11 cellular contexts compared by ENCODE assay signal in the genomic region with DNA sequence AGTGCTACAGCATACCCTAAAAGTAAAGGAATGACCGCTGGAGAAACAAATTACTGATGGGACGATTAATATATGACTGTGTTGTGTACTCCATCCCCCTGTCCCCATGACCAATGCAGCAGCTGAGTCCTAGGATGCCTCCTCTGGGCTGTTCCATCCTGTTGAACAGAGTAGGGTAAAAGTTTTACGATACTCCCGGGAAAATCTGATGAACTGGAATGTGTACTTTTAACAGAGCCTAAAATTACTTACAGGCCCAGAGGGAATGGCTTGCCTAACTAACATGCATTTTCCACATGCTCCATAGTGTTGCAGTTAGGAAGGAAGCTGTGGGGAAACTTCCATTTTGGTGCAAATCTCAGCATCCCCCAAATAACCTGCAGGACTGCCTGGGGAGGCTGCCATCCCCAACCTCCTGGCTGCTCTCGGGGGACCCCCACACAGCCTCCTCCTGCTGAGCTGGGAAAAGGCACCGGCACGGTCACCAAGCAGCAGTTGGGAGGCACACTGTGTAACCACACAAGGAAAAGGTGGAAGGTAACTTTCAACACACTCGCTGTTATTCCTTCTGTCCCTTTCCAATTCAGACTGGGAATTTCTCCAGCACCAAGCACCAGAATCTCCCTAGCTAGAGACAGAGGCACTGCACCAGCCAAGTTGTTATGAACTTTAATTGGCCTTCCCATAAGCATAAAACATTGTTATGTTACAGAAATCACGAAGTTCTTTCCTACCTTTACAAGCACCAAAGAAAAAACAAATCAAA.
DNase-seq lines count a peak whose midpoint lies in the region; ATAC-seq, FAIRE-seq and TF ChIP-seq lines count a peak whose summit lies in the region.
"Had no signal": no experiment of that assay in that cellular context is flagged by ENCODE, and none has a peak within 500 bp of the region (broad histone marks: within the 10 kb centered on the region; RNA-seq: fewer than 3 reads in every experiment).

No MANE protein-coding gene starts in this region.

- H3K27ac ChIP-seq in GM23338 (ENCODE audit: low read depth) (0 out of 2 replicates have a peak overlapping the region, but pooled peaks have one; percentile 8), colonic mucosa (peak overlapping the region; percentile 95), liver (ENCODE audit: low read depth in 1 of 2, low read length in 2 of 2) (peak overlapping the region; percentile 83 to 86), small intestine (ENCODE audit: low read depth in 1 of 2, low read length in 1 of 2) (peak overlapping the region; percentile 85 to 97)
- no peak overlapping the region for H3K27ac ChIP-seq in CD8-positive, alpha-beta T cell (ENCODE audit: low read depth, low read length)
- H3K27ac ChIP-seq: neural progenitor cell had no signal

- H3K36me3 ChIP-seq in GM23338 (ENCODE audit: insufficient read depth) (peaks cover 7% of the 10 kb centered on the region; the same call in 1 of the 2 replicates), colonic mucosa (no peaks in the 10 kb centered on the region), liver (ENCODE audit: control insufficient read depth in 4 of 4, insufficient read depth in 3 of 4, low read depth in 1 of 4, low read length in 3 of 4) (peaks cover 2 to 19% (median 13%) of the 10 kb centered on the region in 4 donors), small intestine (ENCODE audit: control insufficient read depth in 2 of 2, insufficient read depth in 2 of 2, low read length in 2 of 2) (no peaks in the 10 kb centered on the region)
- no peaks in the 10 kb centered on the region for H3K36me3 ChIP-seq in CD8-positive, alpha-beta T cell (ENCODE audit: insufficient read depth, low read length)
- H3K36me3 ChIP-seq: neural progenitor cell had no signal

- H3K27me3 ChIP-seq in GM23338 (ENCODE audit: insufficient read depth): no peaks in the 10 kb centered on the region
- no peaks in the 10 kb centered on the region for H3K27me3 ChIP-seq in colonic mucosa
- no peaks in the 10 kb centered on the region for H3K27me3 ChIP-seq in liver (ENCODE audit: control insufficient read depth in 4 of 4, insufficient read depth in 4 of 4, low read length in 3 of 4)
- no peaks in the 10 kb centered on the region for H3K27me3 ChIP-seq in small intestine (ENCODE audit: control insufficient read depth in 2 of 2, insufficient read depth in 2 of 2, low read length in 2 of 2)
- H3K27me3 ChIP-seq in CD8-positive, alpha-beta T cell (ENCODE audit: insufficient read depth, low read length): no peaks in the 10 kb centered on the region
- H3K27me3 ChIP-seq: neural progenitor cell had no signal

- WGBS in liver: 28% methylated on average over 9 of the region's 9 CpGs
- 20 to 56% (median 32%) methylated on average over 9 of the region's 9 CpGs for WGBS in small intestine, 3 donors
- 41 to 49% methylated on average over 8 to 9 of the region's 9 CpGs for WGBS in lower leg skin, 2 donors

- no peaks in the 10 kb centered on the region for H3F3A ChIP-seq in GM23338 (replicated peaks; ENCODE audit: low read depth)

- no peaks in the 10 kb centered on the region for H3K9me3 Mint-ChIP-seq in GM23338
- H3K9me3 Mint-ChIP-seq in CD8-positive, alpha-beta T cell: no peaks in the 10 kb centered on the region
- H3K9me3 Mint-ChIP-seq: neural progenitor cell had no signal

- H3K4me1 ChIP-seq in GM23338 (ENCODE audit: insufficient read depth): peaks cover 11% of the 10 kb centered on the region; the same call in 1 of the 2 replicates
- H3K4me1 ChIP-seq in colonic mucosa: peaks cover 8% of the 10 kb centered on the region
- peaks cover 6 to 37% (median 21%) of the 10 kb centered on the region in 4 donors for H3K4me1 ChIP-seq in liver (ENCODE audit: control insufficient read depth in 4 of 4, insufficient read depth in 4 of 4, low read length in 3 of 4)
- H3K4me1 ChIP-seq in small intestine (ENCODE audit: control insufficient read depth in 2 of 2, insufficient read depth in 1 of 2, low read depth in 1 of 2, low read length in 1 of 2): peaks cover under 1 to 6% of the 10 kb centered on the region in 2 donors
- H3K4me1 ChIP-seq in CD8-positive, alpha-beta T cell (ENCODE audit: insufficient read depth, low read length): no peaks in the 10 kb centered on the region
- H3K4me1 ChIP-seq: neural progenitor cell had no signal

- peaks cover 17% of the 10 kb centered on the region for H3K4me1 Mint-ChIP-seq in GM23338
- peaks cover 3% of the 10 kb centered on the region for H3K4me1 Mint-ChIP-seq in CD8-positive, alpha-beta T cell (ENCODE audit: low read depth)
- H3K4me1 Mint-ChIP-seq: neural progenitor cell had no signal

- H3K9me3 ChIP-seq in colonic mucosa (no peaks in the 10 kb centered on the region), liver (ENCODE audit: control insufficient read depth in 4 of 4, low read length in 3 of 4) (no peaks in the 10 kb centered on the region), small intestine (ENCODE audit: control insufficient read depth, low read depth) (no peaks in the 10 kb centered on the region)
- H3K9me3 ChIP-seq in CD8-positive, alpha-beta T cell (ENCODE audit: low read length): no peaks in the 10 kb centered on the region

- no peaks in the 10 kb centered on the region; the same call in 1 of the 2 replicates for H4K20me1 ChIP-seq in GM23338 (replicated peaks; ENCODE audit: insufficient read depth)

- H3K4me3 ChIP-seq in GM23338: no peak overlapping the region
- peak overlapping the region; percentile 34 for H3K4me3 ChIP-seq in colonic mucosa
- H3K4me3 ChIP-seq in liver (ENCODE audit: low read depth in 1 of 3, low read length in 3 of 3): peak overlapping the region; percentile 13 to 42 (median 33)
- peak overlapping the region; percentile 33 to 63 for H3K4me3 ChIP-seq in small intestine (ENCODE audit: low read depth in 1 of 2, low read length in 2 of 2)
- no peak overlapping the region for H3K4me3 ChIP-seq in CD8-positive, alpha-beta T cell (ENCODE audit: low read depth, low read length)
- H3K4me3 ChIP-seq in lower leg skin (ENCODE audit: low read depth, poor library complexity, severe bottlenecking): no peak overlapping the region
- H3K4me3 ChIP-seq: neural progenitor cell had no signal

- POLR2A ChIA-PET in CD8-positive, alpha-beta T cell (lab: Charles Lee): no interaction called here

- H2AFZ ChIP-seq in GM23338: no peak overlapping the region
- H2AFZ ChIP-seq: neural progenitor cell had no signal

- intact Hi-C loops in colonic mucosa (cut with DNase I): no loop called here
- intact Hi-C loops in CD8-positive, alpha-beta T cell (cut with DNase I, micrococcal nuclease): no loop called here
- intact Hi-C loops in lower leg skin (cut with DNase I; ENCODE audit: low total_unique reads): no loop called here

- DNase-seq in GM23338 (ENCODE audit: low spot score) (no peak), colonic mucosa (no peak), small intestine (peak; percentile 44), NCI-H1436 treated with DMSO at 0.1 percent for 48 hours (lab: John Stamatoyannopoulos, UW) (no peak), KBM-7 (no peak), lower leg skin (ENCODE audit: low spot score in 2 of 2) (no peak)
- DNase-seq in CD8-positive, alpha-beta T cell: no peak
- DNase-seq: NCI-H526 had no signal

- CTCF ChIA-PET in CD8-positive, alpha-beta T cell (lab: Charles Lee): no interaction called here

- no peak overlapping the region for H3K4me3 Mint-ChIP-seq in GM23338
- no peak overlapping the region for H3K4me3 Mint-ChIP-seq in CD8-positive, alpha-beta T cell
- H3K4me3 Mint-ChIP-seq: CD14-positive monocyte, neural progenitor cell had no signal

- H3K9ac ChIP-seq in colonic mucosa (ENCODE audit: low read depth in 2 of 2, low read length in 2 of 2) (peak overlapping the region; percentile 61 to 85), liver (ENCODE audit: low read depth in 1 of 2, low read length in 2 of 2) (peak overlapping the region; percentile 52 to 64)
- H3K9ac ChIP-seq: neural progenitor cell had no signal

- TF ChIP-seq RAD21 in liver (IDR thresholded peaks at IDR 0.05): no peak

- H3K36me3 Mint-ChIP-seq in GM23338 (ENCODE audit: low read depth): peaks cover 21% of the 10 kb centered on the region
- H3K36me3 Mint-ChIP-seq in CD8-positive, alpha-beta T cell: no peaks in the 10 kb centered on the region

- TF ChIP-seq CTCF in GM23338 (conservative IDR thresholded peaks at IDR 0.05; ENCODE audit: low read depth in 2 of 2) (no peak), colonic mucosa (IDR thresholded peaks at IDR 0.05) (no peak), liver (IDR thresholded peaks at IDR 0.05; ENCODE audit: low read depth, low read length, missing input control) (no peak), lower leg skin (IDR thresholded peaks at IDR 0.05) (no peak)
- no peak for TF ChIP-seq CTCF in CD8-positive, alpha-beta T cell (IDR thresholded peaks at IDR 0.05)

- ATAC-seq in GM23338: peak; percentile 24; the same call in 1 of the 3 replicates
- no peak for ATAC-seq in CD8-positive, alpha-beta T cell

- H3K27ac Mint-ChIP-seq in GM23338: 0 out of 2 replicates have a peak overlapping the region, but pooled peaks have one; percentile 29
- H3K27ac Mint-ChIP-seq in CD8-positive, alpha-beta T cell: no peak overlapping the region
- H3K27ac Mint-ChIP-seq: neural progenitor cell had no signal

- no peak overlapping the region for H3K4me2 ChIP-seq in GM23338
- H3K4me2 ChIP-seq: neural progenitor cell had no signal

- in situ Hi-C loops in KBM-7 (cut with MboI; ENCODE audit: low pct_unique_long_range_greater_than_20kb, low sequenced_read_pairs): no loop called here

- no peaks in the 10 kb centered on the region for H3K79me2 ChIP-seq in GM23338 (replicated peaks; ENCODE audit: insufficient read depth)

- H3K9me2 ChIP-seq in GM23338 (ENCODE audit: insufficient read depth): no peaks in the 10 kb centered on the region

- no peaks in the 10 kb centered on the region for H3K27me3 Mint-ChIP-seq in GM23338 (ENCODE audit: insufficient read depth, low read depth, poor library complexity)
- H3K27me3 Mint-ChIP-seq in CD8-positive, alpha-beta T cell (ENCODE audit: low read depth): no peaks in the 10 kb centered on the region

- no peak for FAIRE-seq in small intestine (lab: Jason Lieb, UNC)

- no peak for TF ChIP-seq POLR2A in lower leg skin (IDR thresholded peaks at IDR 0.05)

TF ChIP-seq in GM23338, 12 proteins besides CTCF, POLR2A, EP300 and RAD21 (continues in another document):
- TF ChIP-seq EZH2phosphoT487 (IDR thresholded peaks at IDR 0.05; ENCODE audit: unreplicated experiment) (no peak), EZH2 (IDR thresholded peaks at IDR 0.05; ENCODE audit: low read depth, unreplicated experiment) (no peak), STAT1 (IDR thresholded peaks at IDR 0.05; ENCODE audit: unreplicated experiment) (no peak), POLR2AphosphoS5 (IDR thresholded peaks at IDR 0.05; ENCODE audit: low read depth) (no peak), CREB1 (CRISPR knock-in tag; IDR thresholded peaks at IDR 0.05; ENCODE audit: low read depth) (no peak), ZNF114 (CRISPR knock-in tag; IDR thresholded peaks at IDR 0.05) (no peak)

TF ChIP-seq in liver, 16 proteins besides CTCF, POLR2A, EP300 and RAD21:
- no peak for TF ChIP-seq ATF3 (IDR thresholded peaks at IDR 0.05)
- TF ChIP-seq JUND (IDR thresholded peaks at IDR 0.05): peak in 1 of 2 donors; percentile 4

Comparison
In these comparisons a context has a peak if more than half of its experiments do, and no peak if none do; other contexts are left out.
1. H3K4me3 ChIP-seq: peak in colonic mucosa (single experiment), liver (3 of 3) and small intestine (2 of 2); none in GM23338 (single experiment), CD8-positive, alpha-beta T cell (single experiment) and lower leg skin (single experiment).